9 cellular contexts compared by ENCODE assay signal in genomic region chr18:48997985-48998831, GRCh38. TPM values are rescaled to one million over a fixed set of nuclear protein-coding genes. Genes with fewer than 3 reads are reported as not detected.
DNase-seq lines count a peak whose midpoint lies in the region; ATAC-seq and TF ChIP-seq lines count a peak whose summit lies in the region.
"Had no signal": no experiment of that assay in that cellular context is flagged by ENCODE, and none has a peak within 500 bp of the region (broad histone marks: within the 10 kb centered on the region; RNA-seq: fewer than 3 reads in every experiment).

No MANE protein-coding gene starts in this region.

- H3K27me3 Mint-ChIP-seq in endothelial cell (ENCODE audit: unreplicated experiment) (peaks cover 3% of the 10 kb centered on the region), nephron progenitor cell (ENCODE audit: low read depth, poor library complexity) (peaks cover 9% of the 10 kb centered on the region)
- H3K27me3 Mint-ChIP-seq: IgD-negative memory B cell had no signal

- H3K36me3 Mint-ChIP-seq in endothelial cell (ENCODE audit: low read depth, unreplicated experiment), result no peaks in the 10 kb centered on the region
- no peaks in the 10 kb centered on the region for H3K36me3 Mint-ChIP-seq in nephron progenitor cell (ENCODE audit: low read depth)
- H3K36me3 Mint-ChIP-seq: IgD-negative memory B cell had no signal

- H3K9me3 Mint-ChIP-seq in endothelial cell (ENCODE audit: unreplicated experiment), result no peaks in the 10 kb centered on the region
- H3K9me3 Mint-ChIP-seq in nephron progenitor cell, result no peaks in the 10 kb centered on the region
- H3K9me3 Mint-ChIP-seq: IgD-negative memory B cell had no signal

- DNase-seq in ELF-1 (ENCODE audit: low read depth, low spot score), result peak; percentile 91
- peak; percentile 69 for DNase-seq in NCI-H69 (lab: John Stamatoyannopoulos, UW)
- no peak for DNase-seq in endothelial cell (ENCODE audit: low spot score)
- peak; percentile 36 for DNase-seq in nephron progenitor cell
- DNase-seq in activated CD4-positive, CD25-positive, alpha-beta regulatory T cell (lab: John Stamatoyannopoulos, UW), result no peak

- no peaks in the 10 kb centered on the region for H3K4me1 Mint-ChIP-seq in endothelial cell (ENCODE audit: unreplicated experiment)
- H3K4me1 Mint-ChIP-seq in nephron progenitor cell, result peaks cover 49% of the 10 kb centered on the region

- ATAC-seq in GM19351 (IDR thresholded peaks at IDR 0.05; ENCODE audit: unreplicated experiment) (no peak), HG03520 (IDR thresholded peaks at IDR 0.05; ENCODE audit: unreplicated experiment) (no peak)
- ATAC-seq in activated CD4-positive, CD25-positive, alpha-beta regulatory T cell treated with anti-CD3 and anti-CD28 coated beads, Interleukin-2, amount 50 U/mL, for 24 hours, result no peak

- TF ChIP-seq CTCF in endothelial cell (IDR thresholded peaks at IDR 0.05; ENCODE audit: unreplicated experiment) (no peak), nephron progenitor cell (IDR thresholded peaks at IDR 0.05) (no peak)

- H3K27ac Mint-ChIP-seq in endothelial cell (ENCODE audit: unreplicated experiment), result peak overlapping the region; percentile 54
- H3K27ac Mint-ChIP-seq in nephron progenitor cell, result peak overlapping the region; percentile 79

- H3K4me3 Mint-ChIP-seq in endothelial cell (ENCODE audit: unreplicated experiment) (no peak overlapping the region), nephron progenitor cell (no peak overlapping the region)
- H3K4me3 Mint-ChIP-seq: IgD-negative memory B cell had no signal

RNA-seq across cellular contexts. Expression of gene SMAD7, which starts 47.4 kb away (rescaled TPM):
- total RNA-seq in endothelial cell (ENCODE audit: unreplicated experiment), result 30.1 TPM

Comparison
In these comparisons a context has a peak if more than half of its experiments do, and no peak if none do; other contexts are left out.
1. DNase-seq: peak in ELF-1 (single experiment), NCI-H69 (single experiment) and nephron progenitor cell (single experiment); none in endothelial cell (single experiment) and activated CD4-positive, CD25-positive, alpha-beta regulatory T cell (0 of 4).